In the genomic region with DNA sequence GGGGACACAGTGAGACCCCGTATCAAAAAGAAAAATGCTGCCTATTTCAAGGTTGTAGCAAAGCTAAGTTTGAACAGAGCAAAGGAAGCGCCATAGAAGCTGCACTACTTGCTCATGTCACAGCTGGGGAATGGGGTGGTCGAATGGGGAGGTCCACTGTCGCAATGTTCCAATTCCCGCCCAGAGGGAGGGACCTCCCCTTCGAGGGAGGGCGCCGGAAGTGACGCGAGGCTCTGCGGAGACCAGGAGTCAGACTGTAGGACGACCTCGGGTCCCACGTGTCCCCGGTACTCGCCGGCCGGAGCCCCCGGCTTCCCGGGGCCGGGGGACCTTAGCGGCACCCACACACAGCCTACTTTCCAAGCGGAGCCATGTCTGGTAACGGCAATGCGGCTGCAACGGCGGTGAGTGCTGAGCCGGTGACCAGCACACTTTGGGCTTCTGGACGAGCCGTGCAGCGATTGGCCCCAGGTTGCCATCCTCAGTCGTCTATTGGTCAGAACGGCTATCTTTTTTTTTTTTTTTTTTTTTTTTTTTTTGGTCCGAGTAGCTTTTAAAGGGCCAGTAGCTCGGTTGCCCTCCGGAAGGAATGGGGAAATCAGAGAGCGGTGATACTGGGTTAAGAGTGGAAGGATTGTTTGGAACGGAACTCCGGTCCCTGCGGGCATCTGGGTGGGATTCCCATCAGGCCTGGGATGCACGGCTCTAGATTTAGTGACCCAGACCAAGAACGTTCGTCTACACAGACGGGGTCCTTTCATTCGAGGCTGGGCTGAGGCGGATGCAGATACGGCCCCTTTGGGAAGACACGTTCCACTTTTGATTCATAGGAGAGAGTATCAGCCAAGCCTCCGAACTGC, we compare ENCODE assay signal across 1 cellular context.
TF ChIP-seq lines count a peak whose summit lies in the region.

TSS of gene HMBS (plus strand) at position 219 of the 860 bp plus-strand sequence. CDS start at position 372, 153 bp downstream.

TF ChIP-seq in HepG2, 621 proteins besides CTCF, POLR2A, EP300 and RAD21 (continued from another document and continues in another):
- TF ChIP-seq ZBTB40 (IDR thresholded peaks at IDR 0.05) (no peak), ZBTB40 (CRISPR knock-in tag; IDR thresholded peaks at IDR 0.05) (0 out of 2 replicates have a peak, but pooled peaks have one; percentile 31), ADNP (CRISPR knock-in tag; IDR thresholded peaks at IDR 0.05) (no peak), ARNTL (CRISPR knock-in tag; IDR thresholded peaks at IDR 0.05) (no peak), ZNF180 (CRISPR knock-in tag; IDR thresholded peaks at IDR 0.05; ENCODE audit: borderline replicate concordance, low read depth) (no peak), ELF4 (CRISPR knock-in tag; IDR thresholded peaks at IDR 0.05; ENCODE audit: borderline replicate concordance) (no peak), FOXA1 (IDR thresholded peaks at IDR 0.05) (no peak), FOXA1 (CRISPR knock-in tag; IDR thresholded peaks at IDR 0.05) (no peak), SNAPC2 (CRISPR knock-in tag; IDR thresholded peaks at IDR 0.05) (no peak), PRMT3 (CRISPR knock-in tag; IDR thresholded peaks at IDR 0.05; ENCODE audit: borderline replicate concordance, low read depth) (no peak), ZNF263 (CRISPR knock-in tag; IDR thresholded peaks at IDR 0.05) (0 out of 2 replicates have a peak, but pooled peaks have one; percentile 42), ZNF609 (CRISPR knock-in tag; IDR thresholded peaks at IDR 0.05; ENCODE audit: borderline replicate concordance) (0 out of 2 replicates have a peak, but pooled peaks have one; percentile 32), JUN (CRISPR knock-in tag; IDR thresholded peaks at IDR 0.05) (peak; percentile 51; the same call in 1 of the 2 replicates), JARID2 (CRISPR knock-in tag; IDR thresholded peaks at IDR 0.05; ENCODE audit: insufficient replicate concordance) (no peak), SATB2 (CRISPR knock-in tag; IDR thresholded peaks at IDR 0.05) (0 out of 2 replicates have a peak, but pooled peaks have one; percentile 30), ZNF205 (CRISPR knock-in tag; IDR thresholded peaks at IDR 0.05) (0 out of 2 replicates have a peak, but pooled peaks have one; percentile 32), TCF7 (IDR thresholded peaks at IDR 0.05; ENCODE audit: low read depth) (no peak), ZNF207 (IDR thresholded peaks at IDR 0.05; ENCODE audit: borderline replicate concordance) (no peak), KAT2B (IDR thresholded peaks at IDR 0.05; ENCODE audit: borderline replicate concordance, low read depth, low read length) (no peak), AKAP8 (CRISPR knock-in tag; IDR thresholded peaks at IDR 0.05) (no peak), ATAD3A (CRISPR knock-in tag; IDR thresholded peaks at IDR 0.05) (no peak), ZFP1 (CRISPR knock-in tag; IDR thresholded peaks at IDR 0.05) (peak; percentile 24; the same call in 1 of the 2 replicates), PRPF4 (IDR thresholded peaks at IDR 0.05; ENCODE audit: low read depth, low read length, poor library complexity, severe bottlenecking) (no peak), SSRP1 (CRISPR knock-in tag; IDR thresholded peaks at IDR 0.05) (no peak), MTERF4 (CRISPR knock-in tag; IDR thresholded peaks at IDR 0.05) (no peak), ZNF770 (CRISPR knock-in tag; IDR thresholded peaks at IDR 0.05) (peak; percentile 90)
- TF ChIP-seq, protein P1, sequence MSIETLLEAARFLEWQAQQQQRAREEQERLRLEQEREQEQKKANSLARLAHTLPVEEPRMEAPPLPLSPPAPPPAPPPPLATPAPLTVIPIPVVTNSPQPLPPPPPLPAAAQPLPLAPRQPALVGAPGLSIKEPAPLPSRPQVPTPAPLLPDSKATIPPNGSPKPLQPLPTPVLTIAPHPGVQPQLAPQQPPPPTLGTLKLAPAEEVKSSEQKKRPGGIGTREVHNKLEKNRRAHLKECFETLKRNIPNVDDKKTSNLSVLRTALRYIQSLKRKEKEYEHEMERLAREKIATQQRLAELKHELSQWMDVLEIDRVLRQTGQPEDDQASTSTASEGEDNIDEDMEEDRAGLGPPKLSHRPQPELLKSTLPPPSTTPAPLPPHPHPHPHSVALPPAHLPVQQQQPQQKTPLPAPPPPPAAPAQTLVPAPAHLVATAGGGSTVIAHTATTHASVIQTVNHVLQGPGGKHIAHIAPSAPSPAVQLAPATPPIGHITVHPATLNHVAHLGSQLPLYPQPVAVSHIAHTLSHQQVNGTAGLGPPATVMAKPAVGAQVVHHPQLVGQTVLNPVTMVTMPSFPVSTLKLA (IDR thresholded peaks at IDR 0.05), result peak; percentile 62
